In genomic region chr2:241686322-241686648, GRCh38 we compare ENCODE assay signal across 8 cellular contexts. TPM values are rescaled to one million over a fixed set of nuclear protein-coding genes. Genes with fewer than 3 reads are reported as not detected.
DNase-seq lines count a peak whose midpoint lies in the region; ATAC-seq and TF ChIP-seq lines count a peak whose summit lies in the region.

No MANE protein-coding gene starts in this region.

- no peaks in the 10 kb centered on the region for H3K27me3 Mint-ChIP-seq in CD4-positive, CD25-positive, alpha-beta regulatory T cell
- H3K27me3 Mint-ChIP-seq in osteocyte (ENCODE audit: unreplicated experiment) = no peaks in the 10 kb centered on the region

- H3K79me2 ChIP-seq in GM23248 (ENCODE audit: insufficient read depth) = peaks cover 75% of the 10 kb centered on the region

- peaks cover 25% of the 10 kb centered on the region for H3K4me1 ChIP-seq in CD4-positive, CD25-positive, alpha-beta regulatory T cell (ENCODE audit: control insufficient read depth, insufficient read depth, low read length, poor library complexity, severe bottlenecking)
- peaks cover 28% of the 10 kb centered on the region for H3K4me1 ChIP-seq in GM23248 (ENCODE audit: insufficient read depth)
- H3K4me1 ChIP-seq in Peyer's patch = peaks cover 0 to 25% (median 7%) of the 10 kb centered on the region in 4 donors

- H3K9me2 ChIP-seq in GM23248 (ENCODE audit: insufficient read depth) = no peaks in the 10 kb centered on the region

- H3K4me1 Mint-ChIP-seq in CD4-positive, CD25-positive, alpha-beta regulatory T cell = peaks cover 13 to 33% (median 16%) of the 10 kb centered on the region in 4 donors
- peaks cover 25% of the 10 kb centered on the region for H3K4me1 Mint-ChIP-seq in osteocyte (ENCODE audit: unreplicated experiment)

- H3K36me3 Mint-ChIP-seq in CD4-positive, CD25-positive, alpha-beta regulatory T cell = peaks cover 17% of the 10 kb centered on the region
- peaks cover 6% of the 10 kb centered on the region for H3K36me3 Mint-ChIP-seq in osteocyte (ENCODE audit: unreplicated experiment)

- TF ChIP-seq CTCF in Peyer's patch (IDR thresholded peaks at IDR 0.05) = no peak
- TF ChIP-seq CTCF in epithelial cell of proximal tubule (conservative IDR thresholded peaks at IDR 0.05; ENCODE audit: low read depth, low read length) = no peak
- no peak for TF ChIP-seq CTCF in osteocyte (IDR thresholded peaks at IDR 0.05)

- no peaks in the 10 kb centered on the region for H4K20me1 ChIP-seq in GM23248 (ENCODE audit: insufficient read depth)

- H3K36me3 ChIP-seq in CD4-positive, CD25-positive, alpha-beta regulatory T cell (ENCODE audit: control insufficient read depth, insufficient read depth, low read length) = peaks cover 15% of the 10 kb centered on the region
- peaks cover 6% of the 10 kb centered on the region for H3K36me3 ChIP-seq in GM23248 (ENCODE audit: low read depth)
- peaks cover 0 to 23% (median 0%) of the 10 kb centered on the region in 3 donors for H3K36me3 ChIP-seq in Peyer's patch

- H3K9me3 ChIP-seq in CD4-positive, CD25-positive, alpha-beta regulatory T cell (ENCODE audit: control insufficient read depth in 2 of 2, low read length in 2 of 2) = no peaks in the 10 kb centered on the region
- H3K9me3 ChIP-seq in GM23248 (ENCODE audit: low read depth) (no peaks in the 10 kb centered on the region), Peyer's patch (no peaks in the 10 kb centered on the region)

- peak in 1 of 3 donors; percentile 40 for DNase-seq in CD4-positive, CD25-positive, alpha-beta regulatory T cell
- DNase-seq in GM23248 = no peak
- no peak for DNase-seq in Peyer's patch
- DNase-seq in epithelial cell of proximal tubule (ENCODE audit: low read depth) = no peak
- DNase-seq in osteocyte (ENCODE audit: extremely low spot score, unreplicated experiment) = no peak
- no peak for DNase-seq in cerebellum (ENCODE audit: low spot score)
- DNase-seq in OCI-M1 (lab: John Stamatoyannopoulos, UW) = no peak
- no peak for DNase-seq in T-helper 9 cell

- no peaks in the 10 kb centered on the region for H3K9me3 Mint-ChIP-seq in CD4-positive, CD25-positive, alpha-beta regulatory T cell
- no peaks in the 10 kb centered on the region for H3K9me3 Mint-ChIP-seq in osteocyte (ENCODE audit: unreplicated experiment)

- H3F3A ChIP-seq in GM23248 (ENCODE audit: insufficient read depth) = peaks cover 27% of the 10 kb centered on the region

- peak overlapping the region; percentile 86 for H3K27ac ChIP-seq in CD4-positive, CD25-positive, alpha-beta regulatory T cell (ENCODE audit: insufficient read depth, low read length, poor library complexity, severe bottlenecking)
- H3K27ac ChIP-seq in GM23248 (peak overlapping the region; percentile 57), Peyer's patch (peak overlapping the region; percentile 66 to 91 (median 90))

- in situ Hi-C loops in GM23248 (cut with MboI) = no loop called here

- H3K4me3 ChIP-seq in CD4-positive, CD25-positive, alpha-beta regulatory T cell (ENCODE audit: low read depth, low read length) = peak overlapping the region; percentile 71
- H3K4me3 ChIP-seq in GM23248 (peak overlapping the region; percentile 95), Peyer's patch (peak overlapping the region; percentile 84 to 99 (median 94)), epithelial cell of proximal tubule (ENCODE audit: low read depth, low read length) (peak overlapping the region; percentile 94)

- H3K27me3 ChIP-seq in CD4-positive, CD25-positive, alpha-beta regulatory T cell (ENCODE audit: control insufficient read depth, insufficient read depth, low read length) = no peaks in the 10 kb centered on the region
- H3K27me3 ChIP-seq in GM23248 (replicated peaks; ENCODE audit: insufficient read depth) (no peaks in the 10 kb centered on the region), Peyer's patch (no peaks in the 10 kb centered on the region)

- peak overlapping the region; percentile 81 for H2AFZ ChIP-seq in GM23248

- no peak for ATAC-seq in CD4-positive, CD25-positive, alpha-beta regulatory T cell (ENCODE audit: low read depth in 2 of 2)

- H3K27ac Mint-ChIP-seq in CD4-positive, CD25-positive, alpha-beta regulatory T cell = peak overlapping the region; percentile 1 to 74 (median 28)
- H3K27ac Mint-ChIP-seq in osteocyte (ENCODE audit: unreplicated experiment) = peak overlapping the region; percentile 73

- no peak for TF ChIP-seq POLR2A in Peyer's patch (IDR thresholded peaks at IDR 0.05)

- 1 to 3% methylated on average over 25 to 31 of the region's 37 CpGs for whole genome bisulfite sequencing in GM23248 (ENCODE audit: low coverage in 1 of 2, low lambda C conversion rate in 2 of 2, missing lambda C conversion rate in 2 of 2), 2 experiments

- H3K4me2 ChIP-seq in GM23248 (ENCODE audit: unreplicated experiment) = peak overlapping the region; percentile 83

- peak overlapping the region; percentile 84 to 90 (median 86) for H3K4me3 Mint-ChIP-seq in CD4-positive, CD25-positive, alpha-beta regulatory T cell
- peak overlapping the region; percentile 82 for H3K4me3 Mint-ChIP-seq in osteocyte (ENCODE audit: unreplicated experiment)

- H3K9ac ChIP-seq in GM23248 = peak overlapping the region; percentile 98

RNA-seq across cellular contexts. Expression of gene DTYMK, which starts 0.3 kb away (rescaled TPM):
- 13.1 TPM for total RNA-seq in CD4-positive, CD25-positive, alpha-beta regulatory T cell
- 10 to 100 TPM; 32.2 to 45.6 (median 39.9) TPM for polyA plus RNA-seq in CD4-positive, CD25-positive, alpha-beta regulatory T cell
- total RNA-seq in GM23248 (2014; rRNA removed; shearing (Covaris generic)) = 27.9 and 44.6 TPM in 2 replicates
- polyA plus RNA-seq in GM23248 (2016; fragmentation: Nextera tagmentation; extraction: Ambion mirVana) = 78.7 and 82.6 TPM in 2 replicates
- 10 to 100 TPM; 14.2 to 23.9 (median 19.2) TPM for total RNA-seq in Peyer's patch
- total RNA-seq in epithelial cell of proximal tubule = 102 and 128 TPM in 2 replicates
- total RNA-seq in osteocyte = 26.3 and 28.8 TPM in 2 replicates
- 13.6 TPM for total RNA-seq in cerebellum

RNA-seq across cellular contexts. Expression of gene ING5, which starts 15.6 kb away (rescaled TPM):
- 64.8 TPM for total RNA-seq in CD4-positive, CD25-positive, alpha-beta regulatory T cell
- polyA plus RNA-seq in CD4-positive, CD25-positive, alpha-beta regulatory T cell = 10 to 100 TPM; 16.7 to 27.3 (median 19.1) TPM
- 13.5 and 20.3 TPM in 2 replicates for total RNA-seq in GM23248 (2014; rRNA removed; shearing (Covaris generic))
- polyA plus RNA-seq in GM23248 (2016; fragmentation: Nextera tagmentation; extraction: Ambion mirVana) = 9.8 and 10.8 TPM in 2 replicates
- total RNA-seq in Peyer's patch (100 to 1,000 TPM in 1 of 4 donors, 10 to 100 TPM in 3; 33.1 to 105 (median 73.5) TPM), epithelial cell of proximal tubule (10.4 and 25.5 TPM in 2 replicates), osteocyte (29.4 and 32.0 TPM in 2 replicates), cerebellum (33.2 TPM)

RNA-seq across cellular contexts. Expression of gene D2HGDH, which starts 48.1 kb away (rescaled TPM):
- total RNA-seq in CD4-positive, CD25-positive, alpha-beta regulatory T cell = 38.4 TPM
- polyA plus RNA-seq in CD4-positive, CD25-positive, alpha-beta regulatory T cell = 1 to 10 TPM in 3 of 4 donors, under 1 TPM in 1; 0.73 to 3.7 (median 3.0) TPM
- total RNA-seq in GM23248 (2014; rRNA removed; shearing (Covaris generic)) = 19.1 and 19.6 TPM in 2 replicates
- polyA plus RNA-seq in GM23248 (2016; fragmentation: Nextera tagmentation; extraction: Ambion mirVana) = 8.3 and 9.7 TPM in 2 replicates
- total RNA-seq in Peyer's patch (100 to 1,000 TPM in 1 of 4 donors, 10 to 100 TPM in 3; 36.4 to 122 (median 77.7) TPM), epithelial cell of proximal tubule (10.8 and 13.9 TPM in 2 replicates), osteocyte (32.5 and 36.8 TPM in 2 replicates), cerebellum (6.3 TPM)

RNA-seq across cellular contexts. Expression of gene ATG4B, which starts 48.8 kb away (rescaled TPM):
- total RNA-seq in CD4-positive, CD25-positive, alpha-beta regulatory T cell = 158 TPM
- polyA plus RNA-seq in CD4-positive, CD25-positive, alpha-beta regulatory T cell = 10 to 100 TPM; 43.7 to 59.6 (median 56.2) TPM
- 53.4 and 85.5 TPM in 2 replicates for total RNA-seq in GM23248 (2014; rRNA removed; shearing (Covaris generic))
- 65.3 and 67.2 TPM in 2 replicates for polyA plus RNA-seq in GM23248 (2016; fragmentation: Nextera tagmentation; extraction: Ambion mirVana)
- total RNA-seq in Peyer's patch (100 to 1,000 TPM; 133 to 272 (median 259) TPM), epithelial cell of proximal tubule (58.6 and 72.5 TPM in 2 replicates), osteocyte (73.5 and 78.1 TPM in 2 replicates), cerebellum (57.4 TPM)

RNA-seq across cellular contexts. Expression of gene THAP4, which starts 49.3 kb away (rescaled TPM):
- 47.8 TPM for total RNA-seq in CD4-positive, CD25-positive, alpha-beta regulatory T cell
- 10 to 100 TPM; 37.5 to 42.8 (median 39.6) TPM for polyA plus RNA-seq in CD4-positive, CD25-positive, alpha-beta regulatory T cell
- 43.0 and 46.4 TPM in 2 replicates for total RNA-seq in GM23248 (2014; rRNA removed; shearing (Covaris generic))
- polyA plus RNA-seq in GM23248 (2016; fragmentation: Nextera tagmentation; extraction: Ambion mirVana) = 52.4 and 53.4 TPM in 2 replicates
- total RNA-seq in Peyer's patch (10 to 100 TPM; 46.4 to 90.0 (median 71.8) TPM), epithelial cell of proximal tubule (42.4 and 73.8 TPM in 2 replicates), osteocyte (51.6 and 52.8 TPM in 2 replicates), cerebellum (16.6 TPM)
